In genomic region chr17:18613016-18613415, GRCh38 we compare ENCODE assay signal across 7 cellular contexts. TPM values are rescaled to one million over a fixed set of nuclear protein-coding genes. Genes with fewer than 3 reads are reported as not detected.
"Had no signal": no experiment of that assay in that cellular context is flagged by ENCODE, and none has a peak within 500 bp of the region (broad histone marks: within the 10 kb centered on the region; RNA-seq: fewer than 3 reads in every experiment).

No MANE protein-coding gene starts in this region.

RNA-seq across cellular contexts. Expression of gene TBC1D28, which starts 31.2 kb away (rescaled TPM):
- total RNA-seq: K562, M059J, NCI-H460, PC-9, Right ventricle myocardium inferior, RPMI7951, SJSA1 had no signal
